In genomic region chr3:43218156-43218555, GRCh38 we compare ENCODE assay signal across 15 cellular contexts.
DNase-seq lines count a peak whose midpoint lies in the region; ATAC-seq, FAIRE-seq and TF ChIP-seq lines count a peak whose summit lies in the region.
"Had no signal": no experiment of that assay in that cellular context is flagged by ENCODE, and none has a peak within 500 bp of the region (broad histone marks: within the 10 kb centered on the region; RNA-seq: fewer than 3 reads in every experiment).

No MANE protein-coding gene starts in this region.

- DNase-seq in CD4-positive, alpha-beta T cell, result no peak
- peak; percentile 37 for DNase-seq in COLO829 (ENCODE audit: low spot score)
- DNase-seq in T-cell, result no peak
- no peak for DNase-seq in keratinocyte (ENCODE audit: low read depth, low spot score)
- DNase-seq in ovary, result no peak
- DNase-seq in NK-92 (lab: John Stamatoyannopoulos, UW; ENCODE audit: unreplicated experiment), result no peak
- DNase-seq: C1 segment of cervical spinal cord; CD4-positive, alpha-beta memory T cell; DMS53; GOT3 had no signal

- no peak overlapping the region for H2AFZ ChIP-seq in keratinocyte (ENCODE audit: control insufficient read depth, low read length)

- H3K4me1 ChIP-seq in keratinocyte (ENCODE audit: control insufficient read depth, extremely low read depth, insufficient read depth, low read length) (peaks cover 44% of the 10 kb centered on the region), ovary (ENCODE audit: insufficient read depth) (no peaks in the 10 kb centered on the region)
- H3K4me1 ChIP-seq: HAP-1 had no signal

- no peaks in the 10 kb centered on the region for H3K9me3 ChIP-seq in CD4-positive, alpha-beta T cell (ENCODE audit: control insufficient read depth, low read length)
- H3K9me3 ChIP-seq in keratinocyte (ENCODE audit: control insufficient read depth, low read depth, low read length) (no peaks in the 10 kb centered on the region), ovary (no peaks in the 10 kb centered on the region)

- no peaks in the 10 kb centered on the region for H3K9me1 ChIP-seq in keratinocyte (ENCODE audit: control insufficient read depth, extremely low read depth, insufficient read depth, low read length)

- no peaks in the 10 kb centered on the region for H4K20me1 ChIP-seq in keratinocyte (ENCODE audit: control insufficient read depth, extremely low read depth, insufficient read depth, low read length)

- FAIRE-seq in keratinocyte (lab: Jason Lieb, UNC), result no peak
- FAIRE-seq: A204.1 had no signal

- H3K9ac ChIP-seq in keratinocyte (ENCODE audit: control insufficient read depth, extremely low read depth, insufficient read depth, low read length), result no peak overlapping the region

- peaks cover 78% of the 10 kb centered on the region for H3K4me1 Mint-ChIP-seq in CD4-positive, alpha-beta T cell (ENCODE audit: low read depth)
- H3K4me1 Mint-ChIP-seq in T-cell, result peaks cover 66 to 74% (median 70%) of the 10 kb centered on the region in 3 donors
- H3K4me1 Mint-ChIP-seq: B cell had no signal

- no peaks in the 10 kb centered on the region for H3K36me3 ChIP-seq in keratinocyte (ENCODE audit: control insufficient read depth in 2 of 2, extremely low read depth in 1 of 2, insufficient read depth in 2 of 2, low read length in 2 of 2)
- no peaks in the 10 kb centered on the region for H3K36me3 ChIP-seq in ovary
- H3K36me3 ChIP-seq: HAP-1 had no signal

- H3K9me3 Mint-ChIP-seq in CD4-positive, alpha-beta T cell, result no peaks in the 10 kb centered on the region
- H3K9me3 Mint-ChIP-seq in T-cell, result no peaks in the 10 kb centered on the region
- H3K9me3 Mint-ChIP-seq: CD4-positive, alpha-beta memory T cell had no signal

- CTCF ChIA-PET in CD4-positive, alpha-beta T cell (lab: Charles Lee), result no interaction called here
- CTCF ChIA-PET in T-cell (lab: Charles Lee), result no interaction called here

- intact Hi-C loops in CD4-positive, alpha-beta T cell (cut with DNase I, micrococcal nuclease), result loop anchor here in 1 of 2 experiments (5.0 kb wide), 1 partner anchor 34 kb away; no protein-coding TSS in a partner anchor
- intact Hi-C loops in ovary (cut with DNase I), result no loop called here

- no peak overlapping the region for H3K4me2 ChIP-seq in keratinocyte (ENCODE audit: control insufficient read depth, extremely low read depth, insufficient read depth, low read depth, low read length)

- TF ChIP-seq POLR2A in ovary (IDR thresholded peaks at IDR 0.05), result no peak

- H3K36me3 Mint-ChIP-seq in CD4-positive, alpha-beta T cell (ENCODE audit: low read depth), result no peaks in the 10 kb centered on the region
- no peaks in the 10 kb centered on the region for H3K36me3 Mint-ChIP-seq in T-cell
- H3K36me3 Mint-ChIP-seq: CD4-positive, alpha-beta memory T cell had no signal

- no peaks in the 10 kb centered on the region for H3K27me3 ChIP-seq in CD4-positive, alpha-beta T cell (ENCODE audit: control insufficient read depth, insufficient read depth, low read length)
- H3K27me3 ChIP-seq in keratinocyte (ENCODE audit: control insufficient read depth, extremely low read depth, insufficient read depth, low read length) (no peaks in the 10 kb centered on the region), ovary (no peaks in the 10 kb centered on the region)

- H3K79me2 ChIP-seq in keratinocyte (ENCODE audit: control insufficient read depth, insufficient read depth, low read length), result no peaks in the 10 kb centered on the region

- POLR2A ChIA-PET in CD4-positive, alpha-beta T cell (lab: Charles Lee), result interaction anchor here (1.6 to 3.4 kb wide), 3 partner anchors 55 to 171 kb away, joined by 5 to 23 read pairs (median 6); partner anchors contain the start of gene SNRK
- POLR2A ChIA-PET in T-cell (lab: Charles Lee), result interaction anchor here in 1 of 2 donors (0.7 kb wide), 1 partner anchor 618 kb away, joined by 4 read pairs; the partner anchor contains the start of gene NKTR

- H3K27ac ChIP-seq in CD4-positive, alpha-beta T cell (ENCODE audit: low read depth, low read length), result no peak overlapping the region
- H3K27ac ChIP-seq in keratinocyte (ENCODE audit: control insufficient read depth, insufficient read depth, low read length), result peak overlapping the region; percentile 10
- no peak overlapping the region for H3K27ac ChIP-seq in ovary
- H3K27ac ChIP-seq: HL-60 had no signal

- H3K27ac Mint-ChIP-seq in CD4-positive, alpha-beta T cell, result peak overlapping the region; percentile 21
- H3K27ac Mint-ChIP-seq in T-cell, result peak overlapping the region; percentile 78 to 88
- H3K27ac Mint-ChIP-seq: B cell had no signal

- H3K4me3 ChIP-seq in keratinocyte (ENCODE audit: control insufficient read depth in 2 of 3, extremely low read depth in 1 of 3, insufficient read depth in 2 of 3, low read depth in 1 of 3, low read length in 3 of 3), result no peak overlapping the region
- no peak overlapping the region for H3K4me3 ChIP-seq in ovary
- H3K4me3 ChIP-seq: HAP-1 had no signal

- no peaks in the 10 kb centered on the region for H3K27me3 Mint-ChIP-seq in CD4-positive, alpha-beta T cell
- H3K27me3 Mint-ChIP-seq in T-cell, result no peaks in the 10 kb centered on the region
- H3K27me3 Mint-ChIP-seq: CD4-positive, alpha-beta memory T cell had no signal

- dilution Hi-C loops in keratinocyte (cut with MboI; ENCODE audit: extremely low pct_ligation_motif_present, low sequenced_read_pairs), result no loop called here

- H3K4me3 Mint-ChIP-seq in CD4-positive, alpha-beta T cell, result no peak overlapping the region
- H3K4me3 Mint-ChIP-seq in T-cell, result no peak overlapping the region
- H3K4me3 Mint-ChIP-seq: B cell; CD4-positive, alpha-beta memory T cell had no signal

- no peak for TF ChIP-seq EP300 in ovary (IDR thresholded peaks at IDR 0.05)

- no peak for ATAC-seq in CD4-positive, alpha-beta T cell (ENCODE audit: poor library complexity)
- no peak for ATAC-seq in T-cell (replicated peaks in 1 of 4)
- no peak for ATAC-seq in HG02885 (IDR thresholded peaks at IDR 0.05; ENCODE audit: poor library complexity, unreplicated experiment)

- no peak for TF ChIP-seq CTCF in CD4-positive, alpha-beta T cell (IDR thresholded peaks at IDR 0.05)
- no peak for TF ChIP-seq CTCF in keratinocyte (optimal IDR thresholded peaks at IDR 0.05 in 1 of 3, IDR thresholded peaks at IDR 0.05 in 1 of 3, conservative IDR thresholded peaks at IDR 0.05 in 1 of 3; ENCODE audit: extremely low read depth in 1 of 3, insufficient read depth in 2 of 3, low read length in 3 of 3)
- no peak for TF ChIP-seq CTCF in ovary (IDR thresholded peaks at IDR 0.05)
